8 cellular contexts compared by ENCODE assay signal in the genomic region with DNA sequence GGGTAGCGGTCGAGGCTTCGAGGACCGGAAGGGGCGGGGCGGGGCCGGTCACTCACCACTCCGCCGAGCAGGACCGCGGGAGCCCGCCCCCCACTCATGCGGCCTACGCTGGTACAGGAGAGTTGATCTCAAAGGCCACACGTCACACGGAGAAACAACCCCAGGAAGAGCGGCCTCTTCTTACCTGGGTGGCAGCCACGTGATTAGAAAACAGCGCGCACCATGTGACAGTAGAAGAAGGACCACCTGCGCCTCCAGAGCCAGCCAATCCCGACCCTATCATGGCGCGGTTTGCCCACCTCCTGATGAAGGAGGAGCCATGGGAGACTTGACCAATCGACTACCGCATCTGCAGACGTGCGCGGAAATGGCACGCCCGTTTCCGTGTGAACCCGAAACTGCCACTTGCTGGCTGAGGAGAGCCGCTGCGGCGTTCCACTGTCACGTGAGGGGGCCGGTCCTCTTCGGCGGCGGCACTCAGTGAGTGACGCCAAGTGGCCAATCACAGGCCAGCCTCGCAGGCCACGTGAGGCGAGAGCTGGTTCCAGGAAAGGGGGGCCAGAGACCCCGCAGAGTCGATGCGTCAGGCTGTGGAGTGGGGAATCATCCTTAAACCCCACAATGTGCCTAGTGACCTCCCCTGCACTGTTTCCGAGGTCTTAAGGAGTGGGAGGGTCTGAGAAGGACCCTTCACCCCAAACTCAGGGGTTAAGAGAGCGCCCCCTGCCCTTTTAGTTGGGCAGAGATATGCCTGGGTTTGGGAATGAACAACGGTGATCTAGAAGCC. TPM values are rescaled to one million over a fixed set of nuclear protein-coding genes. Genes with fewer than 3 reads are reported as not detected.
DNase-seq lines count a peak whose midpoint lies in the region; ATAC-seq and TF ChIP-seq lines count a peak whose summit lies in the region.

A gene with protein sequence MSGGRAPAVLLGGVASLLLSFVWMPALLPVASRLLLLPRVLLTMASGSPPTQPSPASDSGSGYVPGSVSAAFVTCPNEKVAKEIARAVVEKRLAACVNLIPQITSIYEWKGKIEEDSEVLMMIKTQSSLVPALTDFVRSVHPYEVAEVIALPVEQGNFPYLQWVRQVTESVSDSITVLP (minus strand): TSS at position 205 of the 787 bp plus-strand sequence. CDS start 107 bp downstream, at position 98.

- H3K27ac Mint-ChIP-seq in CD4-positive, CD25-positive, alpha-beta regulatory T cell: peak within 1 kb of the TSS; percentile 99 to 100 (median 100)
- peak within 1 kb of the TSS; percentile 98 for H3K27ac Mint-ChIP-seq in activated CD4-positive, alpha-beta memory T cell treated with anti-CD3 and anti-CD28 coated beads, Interleukin-2, amount 10 ng/mL, durations not matched to agents 7 days and 5 days

- intact Hi-C loops in lower leg skin (cut with DNase I; ENCODE audit: low total_unique reads): no loop called here

- H3K4me3 ChIP-seq in CD4-positive, CD25-positive, alpha-beta regulatory T cell (ENCODE audit: low read depth, low read length): peak within 1 kb of the TSS; percentile 90
- H3K4me3 ChIP-seq in duodenal mucosa (ENCODE audit: low read depth in 1 of 2, low read length in 2 of 2) (peak within 1 kb of the TSS; percentile 79 to 89), lower leg skin (ENCODE audit: low read depth, poor library complexity, severe bottlenecking) (peak within 1 kb of the TSS; percentile 30)

- peak; percentile 91 to 93 for ATAC-seq in CD4-positive, CD25-positive, alpha-beta regulatory T cell (ENCODE audit: low read depth in 2 of 2)
- peak; percentile 84 for ATAC-seq in GM19397 (IDR thresholded peaks at IDR 0.05; ENCODE audit: unreplicated experiment)
- peak; percentile 73 for ATAC-seq in HG03575 (IDR thresholded peaks at IDR 0.05; ENCODE audit: extremely low read depth, insufficient number of reproducible peaks, low FRiP score, unreplicated experiment)

- peaks cover 22% of the 10 kb centered on the region for H3K36me3 Mint-ChIP-seq in CD4-positive, CD25-positive, alpha-beta regulatory T cell
- peaks cover 30% of the 10 kb centered on the region for H3K36me3 Mint-ChIP-seq in activated CD4-positive, alpha-beta memory T cell treated with anti-CD3 and anti-CD28 coated beads, Interleukin-2, amount 10 ng/mL, durations not matched to agents 7 days and 5 days (ENCODE audit: low read depth)

- TF ChIP-seq CTCF in lower leg skin (IDR thresholded peaks at IDR 0.05): no peak

- H3K27ac ChIP-seq in CD4-positive, CD25-positive, alpha-beta regulatory T cell (ENCODE audit: insufficient read depth, low read length, poor library complexity, severe bottlenecking): peak within 1 kb of the TSS; percentile 97
- peak within 1 kb of the TSS; percentile 93 for H3K27ac ChIP-seq in duodenal mucosa (ENCODE audit: low read depth, low read length)

- no peaks in the 10 kb centered on the region for H3K27me3 ChIP-seq in CD4-positive, CD25-positive, alpha-beta regulatory T cell (ENCODE audit: control insufficient read depth, insufficient read depth, low read length)
- no peaks in the 10 kb centered on the region for H3K27me3 ChIP-seq in duodenal mucosa (ENCODE audit: control insufficient read depth in 1 of 2, insufficient read depth in 2 of 2, low read length in 2 of 2)

- TF ChIP-seq POLR2A in lower leg skin (IDR thresholded peaks at IDR 0.05): peak in 1 of 2 donors; percentile 8

- H3K27me3 Mint-ChIP-seq in CD4-positive, CD25-positive, alpha-beta regulatory T cell: peaks cover 14% of the 10 kb centered on the region
- peaks cover 15% of the 10 kb centered on the region for H3K27me3 Mint-ChIP-seq in activated CD4-positive, alpha-beta memory T cell treated with anti-CD3 and anti-CD28 coated beads, Interleukin-2, amount 10 ng/mL, durations not matched to agents 7 days and 5 days

- H3K4me1 ChIP-seq in CD4-positive, CD25-positive, alpha-beta regulatory T cell (ENCODE audit: control insufficient read depth, insufficient read depth, low read length, poor library complexity, severe bottlenecking): peaks cover 69% of the 10 kb centered on the region
- peaks cover 25 to 34% of the 10 kb centered on the region in 2 donors for H3K4me1 ChIP-seq in duodenal mucosa (ENCODE audit: control insufficient read depth in 1 of 2, insufficient read depth in 2 of 2, low read length in 2 of 2)

- CTCF ChIA-PET in activated CD4-positive, alpha-beta memory T cell treated with anti-CD3 and anti-CD28 coated beads, Interleukin-2, amount 10 ng/mL, durations not matched to agents 7 days and 5 days (lab: Charles Lee): interaction anchor here (0.9 to 2.9 kb wide), 11 partner anchors 9 to 465 kb away, joined by 3 to 14 read pairs (median 4); partner anchors contain the start of genes B3GALT4, HLA-DMA, UQCC2 and ZBTB9

- 0 to 1% methylated on average over 31 to 41 of the region's 51 CpGs for WGBS in lower leg skin, 2 donors

- H3K36me3 ChIP-seq in CD4-positive, CD25-positive, alpha-beta regulatory T cell (ENCODE audit: control insufficient read depth, insufficient read depth, low read length): peaks cover 34% of the 10 kb centered on the region
- H3K36me3 ChIP-seq in duodenal mucosa (ENCODE audit: control insufficient read depth in 1 of 2, insufficient read depth in 2 of 2, low read length in 2 of 2): peaks cover 14 to 32% of the 10 kb centered on the region in 2 donors

- peak within 1 kb of the TSS; percentile 94 to 97 (median 95) for H3K4me3 Mint-ChIP-seq in CD4-positive, CD25-positive, alpha-beta regulatory T cell
- peak within 1 kb of the TSS; percentile 92 for H3K4me3 Mint-ChIP-seq in activated CD4-positive, alpha-beta memory T cell treated with anti-CD3 and anti-CD28 coated beads, Interleukin-2, amount 10 ng/mL, durations not matched to agents 7 days and 5 days

- peak; percentile 99 to 100 (median 99) for DNase-seq in CD4-positive, CD25-positive, alpha-beta regulatory T cell
- peak; percentile 98 for DNase-seq in NCI-H82 treated with DMSO at 0.1 percent for 48 hours (lab: John Stamatoyannopoulos, UW; ENCODE audit: unreplicated experiment)
- peak; percentile 99 for DNase-seq in activated CD4-positive, alpha-beta memory T cell treated with anti-CD3 and anti-CD28 coated beads, Interleukin-2, amount 10 ng/mL, durations not matched to agents 7 days and 5 days
- DNase-seq in lower leg skin (ENCODE audit: low spot score in 2 of 2): peak; percentile 100
- peak; percentile 87 to 98 (median 98) for DNase-seq in stimulated activated CD4-positive, alpha-beta T cell treated with anti-CD3 and anti-CD28 coated beads, TNF-alpha, amount 100 ng/mL, for 1 hour (ENCODE audit: low read depth in 3 of 3, low spot score in 1 of 3)

- POLR2A ChIA-PET in activated CD4-positive, alpha-beta memory T cell treated with anti-CD3 and anti-CD28 coated beads, Interleukin-2, amount 10 ng/mL, durations not matched to agents 7 days and 5 days (lab: Charles Lee): interaction anchor here (0.7 to 4.0 kb wide), 23 partner anchors 9 to 446 kb away, joined by 3 to 32 read pairs (median 4); partner anchors contain the start of genes BAK1, ITPR3, KIFC1 and PFDN6

- H3K9ac ChIP-seq in duodenal mucosa (ENCODE audit: low read depth in 1 of 2, low read length in 2 of 2): peak within 1 kb of the TSS; percentile 87 to 90

- H3K9me3 ChIP-seq in CD4-positive, CD25-positive, alpha-beta regulatory T cell (ENCODE audit: control insufficient read depth in 2 of 2, low read length in 2 of 2): no peaks in the 10 kb centered on the region
- no peaks in the 10 kb centered on the region for H3K9me3 ChIP-seq in duodenal mucosa (ENCODE audit: control insufficient read depth in 1 of 2, low read length in 2 of 2)

- peaks cover 0 to 1% (median 0%) of the 10 kb centered on the region in 7 donors for H3K9me3 Mint-ChIP-seq in CD4-positive, CD25-positive, alpha-beta regulatory T cell
- H3K9me3 Mint-ChIP-seq in activated CD4-positive, alpha-beta memory T cell treated with anti-CD3 and anti-CD28 coated beads, Interleukin-2, amount 10 ng/mL, durations not matched to agents 7 days and 5 days: no peaks in the 10 kb centered on the region

- peaks cover 17 to 83% (median 53%) of the 10 kb centered on the region in 4 donors for H3K4me1 Mint-ChIP-seq in CD4-positive, CD25-positive, alpha-beta regulatory T cell
- H3K4me1 Mint-ChIP-seq in activated CD4-positive, alpha-beta memory T cell treated with anti-CD3 and anti-CD28 coated beads, Interleukin-2, amount 10 ng/mL, durations not matched to agents 7 days and 5 days: peaks cover 67% of the 10 kb centered on the region

RNA-seq across cellular contexts. Expression of the gene that starts here (rescaled TPM):
- 202 TPM for total RNA-seq in CD4-positive, CD25-positive, alpha-beta regulatory T cell
- polyA plus RNA-seq in CD4-positive, CD25-positive, alpha-beta regulatory T cell: 100 to 1,000 TPM; 435 to 529 (median 489) TPM
- total RNA-seq in activated CD4-positive, alpha-beta memory T cell treated with anti-CD3 and anti-CD28 coated beads, Interleukin-2, amount 10 ng/mL, durations not matched to agents 7 days and 5 days: 100 to 1,000 TPM; 243 TPM
- 100 to 1,000 TPM in 3 of 4 donors, 10 to 100 TPM in 1; 96.5 to 162 (median 153) TPM for total RNA-seq in lower leg skin

Comparison
In these comparisons a context has a peak if more than half of its experiments do, and no peak if none do; other contexts are left out.
1. Peak in every context shown above with its lines: DNase-seq, ATAC-seq, H3K4me3 ChIP-seq and H3K27ac ChIP-seq.
2. H3K4me3 ChIP-seq: peak in every context shown above with its lines; median percentile 90 in CD4-positive, CD25-positive, alpha-beta regulatory T cell; 84 in duodenal mucosa; 30 in lower leg skin.